Comparison of ENCODE assay signal across 10 cellular contexts in the genomic region with DNA sequence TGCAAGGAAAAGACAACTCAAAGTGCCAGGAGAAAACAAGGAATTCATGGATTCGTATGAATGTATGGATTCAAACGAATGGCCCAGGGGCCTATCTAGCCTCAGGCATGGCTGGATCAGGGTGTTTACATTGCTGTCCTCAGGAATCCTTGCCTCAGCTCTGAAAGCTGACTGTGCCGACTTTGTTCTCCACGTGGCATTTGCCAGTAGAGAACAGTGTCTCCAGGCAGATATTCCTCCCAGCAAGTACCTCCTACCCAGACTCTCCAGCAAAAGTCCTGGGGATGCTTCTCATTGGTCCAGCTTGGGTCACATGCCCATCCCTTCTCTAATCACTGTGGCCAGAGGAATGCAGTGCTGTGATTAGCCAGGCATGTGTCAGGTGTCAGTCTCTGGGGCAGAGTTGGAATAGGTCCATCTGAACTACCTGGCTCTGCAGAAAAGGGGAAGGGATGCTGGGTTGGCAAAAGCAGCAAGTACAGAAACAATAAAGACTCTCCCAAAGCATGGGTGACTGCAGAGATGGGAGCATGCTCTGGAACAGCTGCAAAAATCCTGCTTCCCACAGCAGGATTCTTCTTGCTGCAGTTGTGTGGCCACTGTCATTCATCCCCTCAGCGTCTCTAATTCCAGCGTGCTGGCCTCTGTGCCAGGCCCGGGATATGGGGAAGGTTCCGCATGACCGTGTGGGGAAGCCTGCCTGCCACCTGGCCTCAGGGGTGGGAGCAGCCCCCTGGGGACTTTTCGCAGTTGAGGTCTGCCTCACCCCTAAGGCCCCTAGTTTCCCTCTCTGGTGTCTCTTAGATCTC. TPM values are rescaled to one million over a fixed set of nuclear protein-coding genes. Genes with fewer than 3 reads are reported as not detected.
DNase-seq lines count a peak whose midpoint lies in the region; ATAC-seq and FAIRE-seq lines count a peak whose summit lies in the region.
"Had no signal": no experiment of that assay in that cellular context is flagged by ENCODE, and none has a peak within 500 bp of the region (broad histone marks: within the 10 kb centered on the region; RNA-seq: fewer than 3 reads in every experiment).

No MANE protein-coding gene starts in this region.

- no peaks in the 10 kb centered on the region for H3K9me3 Mint-ChIP-seq in T-helper 1 cell treated with Interleukin-12 subunit alpha and Interleukin-12 subunit beta and Interleukin-4 antibody, amounts not matched to agents 30 μg/mL and 1 μg/mL, for 36 hours
- no peaks in the 10 kb centered on the region for H3K9me3 Mint-ChIP-seq in activated CD8-positive, alpha-beta memory T cell treated with anti-CD3 and anti-CD28 coated beads, Interleukin-2, amount 10 ng/mL, durations not matched to agents 7 days and 5 days (ENCODE audit: low read depth)

- H3K4me1 Mint-ChIP-seq in T-helper 1 cell treated with Interleukin-12 subunit alpha and Interleukin-12 subunit beta and Interleukin-4 antibody, amounts not matched to agents 30 μg/mL and 1 μg/mL, for 36 hours (ENCODE audit: low read depth) = peaks cover 28% of the 10 kb centered on the region
- peaks cover 27% of the 10 kb centered on the region for H3K4me1 Mint-ChIP-seq in activated CD8-positive, alpha-beta memory T cell treated with anti-CD3 and anti-CD28 coated beads, Interleukin-2, amount 10 ng/mL, durations not matched to agents 7 days and 5 days

- no peak for FAIRE-seq in small intestine (lab: Jason Lieb, UNC)

- no peak for DNase-seq in T-helper 1 cell
- DNase-seq in NCI-H82 treated with DMSO at 0.1 percent for 48 hours (lab: John Stamatoyannopoulos, UW; ENCODE audit: unreplicated experiment) = peak; percentile 51
- peak; percentile 76 for DNase-seq in epithelial cell of prostate (ENCODE audit: low read depth, low spot score)
- peak; percentile 56 for DNase-seq in small intestine
- no peak for DNase-seq in activated CD8-positive, alpha-beta memory T cell treated with anti-CD3 and anti-CD28 coated beads, Interleukin-2, amount 10 ng/mL, durations not matched to agents 7 days and 5 days
- DNase-seq: CD4-positive, alpha-beta memory T cell; NCI-H1105 had no signal

- H3K4me1 ChIP-seq in small intestine (ENCODE audit: control insufficient read depth in 2 of 2, insufficient read depth in 1 of 2, low read depth in 1 of 2, low read length in 1 of 2) = peaks cover 0 to 3% of the 10 kb centered on the region in 2 donors

- H3K27ac ChIP-seq in epithelial cell of prostate (peak overlapping the region; percentile 30), small intestine (ENCODE audit: low read depth in 1 of 2, low read length in 1 of 2) (no peak overlapping the region)

- no peaks in the 10 kb centered on the region for H3K36me3 Mint-ChIP-seq in T-helper 1 cell treated with Interleukin-12 subunit alpha and Interleukin-12 subunit beta and Interleukin-4 antibody, amounts not matched to agents 30 μg/mL and 1 μg/mL, for 36 hours (ENCODE audit: low read depth)
- H3K36me3 Mint-ChIP-seq in activated CD8-positive, alpha-beta memory T cell treated with anti-CD3 and anti-CD28 coated beads, Interleukin-2, amount 10 ng/mL, durations not matched to agents 7 days and 5 days = peaks cover 1% of the 10 kb centered on the region

- H3K4me3 Mint-ChIP-seq in T-helper 1 cell treated with Interleukin-12 subunit alpha and Interleukin-12 subunit beta and Interleukin-4 antibody, amounts not matched to agents 30 μg/mL and 1 μg/mL, for 36 hours = no peak overlapping the region
- H3K4me3 Mint-ChIP-seq in activated CD8-positive, alpha-beta memory T cell treated with anti-CD3 and anti-CD28 coated beads, Interleukin-2, amount 10 ng/mL, durations not matched to agents 7 days and 5 days = no peak overlapping the region

- H3K4me3 ChIP-seq in small intestine (ENCODE audit: low read depth in 1 of 2, low read length in 2 of 2) = no peak overlapping the region

- WGBS in small intestine, 3 donors = 79 to 82% (median 81%) methylated on average over 10 of the region's 10 CpGs

- peak overlapping the region; percentile 14 for H3K27ac Mint-ChIP-seq in T-helper 1 cell treated with Interleukin-12 subunit alpha and Interleukin-12 subunit beta and Interleukin-4 antibody, amounts not matched to agents 30 μg/mL and 1 μg/mL, for 36 hours
- H3K27ac Mint-ChIP-seq in activated CD8-positive, alpha-beta memory T cell treated with anti-CD3 and anti-CD28 coated beads, Interleukin-2, amount 10 ng/mL, durations not matched to agents 7 days and 5 days = no peak overlapping the region

- H3K27me3 Mint-ChIP-seq in T-helper 1 cell treated with Interleukin-12 subunit alpha and Interleukin-12 subunit beta and Interleukin-4 antibody, amounts not matched to agents 30 μg/mL and 1 μg/mL, for 36 hours (ENCODE audit: low read depth) = no peaks in the 10 kb centered on the region
- H3K27me3 Mint-ChIP-seq in activated CD8-positive, alpha-beta memory T cell treated with anti-CD3 and anti-CD28 coated beads, Interleukin-2, amount 10 ng/mL, durations not matched to agents 7 days and 5 days = peaks cover 17% of the 10 kb centered on the region

- CTCF ChIA-PET in activated CD8-positive, alpha-beta memory T cell treated with anti-CD3 and anti-CD28 coated beads, Interleukin-2, amount 10 ng/mL, durations not matched to agents 7 days and 5 days (lab: Charles Lee) = no interaction called here

- H3K9me3 ChIP-seq in small intestine (ENCODE audit: control insufficient read depth, low read depth) = no peaks in the 10 kb centered on the region

- ATAC-seq in HG03439 (IDR thresholded peaks at IDR 0.05; ENCODE audit: unreplicated experiment) = no peak
- no peak for ATAC-seq in HG02981 (IDR thresholded peaks at IDR 0.05; ENCODE audit: unreplicated experiment)
- ATAC-seq in activated CD8-positive, alpha-beta memory T cell treated with anti-CD3 and anti-CD28 coated beads, Interleukin-2, amount 10 ng/mL, durations not matched to agents 7 days and 5 days = no peak

- no peaks in the 10 kb centered on the region for H3K36me3 ChIP-seq in small intestine (ENCODE audit: control insufficient read depth in 2 of 2, insufficient read depth in 2 of 2, low read length in 2 of 2)

- H3K27me3 ChIP-seq in small intestine (ENCODE audit: control insufficient read depth in 2 of 2, insufficient read depth in 2 of 2, low read length in 2 of 2) = no peaks in the 10 kb centered on the region

RNA-seq across cellular contexts. Expression of a gene that starts 30.0 kb away (rescaled TPM):
- 1 to 10 TPM; 2.5 to 5.7 (median 3.5) TPM for polyA plus RNA-seq in small intestine
- 10 to 100 TPM; 27.4 to 28.6 TPM for total RNA-seq in activated CD8-positive, alpha-beta memory T cell treated with anti-CD3 and anti-CD28 coated beads, Interleukin-2, amount 10 ng/mL, durations not matched to agents 7 days and 5 days

Comparison
In these comparisons a context has a peak if more than half of its experiments do, and no peak if none do; other contexts are left out.
1. DNase-seq: peak in NCI-H82 treated with DMSO at 0.1 percent for 48 hours (single experiment), epithelial cell of prostate (single experiment) and small intestine (single experiment); none in T-helper 1 cell (0 of 5) and activated CD8-positive, alpha-beta memory T cell treated with anti-CD3 and anti-CD28 coated beads, Interleukin-2, amount 10 ng/mL, durations not matched to agents 7 days and 5 days (single experiment).